14 cellular contexts compared by ENCODE assay signal in genomic region chr12:77932216-77932615, GRCh38.
A peak's percentile ranks its signal among the peaks of the same experiment; 100 is the strongest.
DNase-seq lines count a peak whose midpoint lies in the region; ATAC-seq, FAIRE-seq and TF ChIP-seq lines count a peak whose summit lies in the region.
"Had no signal": no experiment of that assay in that cellular context is flagged by ENCODE, and none has a peak within 500 bp of the region (broad histone marks: within the 10 kb centered on the region; RNA-seq: fewer than 3 reads in every experiment).

No MANE protein-coding gene starts in this region.

- H3K27me3 ChIP-seq in Loucy (ENCODE audit: insufficient read depth, low read length, poor library complexity, severe bottlenecking) (no peaks in the 10 kb centered on the region), GM12878 (replicated peaks in 1 of 2; ENCODE audit: control insufficient read depth in 2 of 2, insufficient read depth in 2 of 2, low read length in 1 of 2) (no peaks in the 10 kb centered on the region), aorta (ENCODE audit: control insufficient read depth in 1 of 2, insufficient read depth in 2 of 2, low read length in 1 of 2) (no peaks in the 10 kb centered on the region)
- H3K27me3 ChIP-seq: pancreas, stomach had no signal

- H4K20me1 ChIP-seq in Loucy (ENCODE audit: insufficient read depth, low read length, poor library complexity, severe bottlenecking) (no peaks in the 10 kb centered on the region), GM12878 (ENCODE audit: control insufficient read depth, insufficient read depth) (no peaks in the 10 kb centered on the region)

- H3K9me3 Mint-ChIP-seq in nephron progenitor cell, result no peaks in the 10 kb centered on the region
- H3K9me3 Mint-ChIP-seq: T-helper 1 cell treated with Interleukin-12 subunit alpha and Interleukin-12 subunit beta and Interleukin-4 antibody, amounts not matched to agents 30 μg/mL and 1 μg/mL, for 36 hours had no signal

- intact Hi-C loops in GM12878 (cut with micrococcal nuclease; ENCODE audit: unreplicated experiment), result no loop called here
- intact Hi-C loops in aorta (cut with DNase I), result no loop called here

- peak; percentile 23; the same call in 1 of the 2 replicates for TF ChIP-seq RAD21 in GM12878 (IDR thresholded peaks at IDR 0.05; ENCODE audit: insufficient read depth, low read depth, low read length)

- no peaks in the 10 kb centered on the region for H3K36me3 ChIP-seq in Loucy (ENCODE audit: insufficient read depth, low read length)
- no peaks in the 10 kb centered on the region for H3K36me3 ChIP-seq in GM12878 (ENCODE audit: control insufficient read depth in 2 of 2, insufficient read depth in 2 of 2, low read length in 1 of 2)
- no peaks in the 10 kb centered on the region for H3K36me3 ChIP-seq in aorta (ENCODE audit: control insufficient read depth in 1 of 2, insufficient read depth in 2 of 2, low read length in 1 of 2)
- H3K36me3 ChIP-seq: pancreas, stomach had no signal

- H3K9me3 ChIP-seq in Loucy (ENCODE audit: insufficient read depth, low read depth, low read length), result no peaks in the 10 kb centered on the region
- no peaks in the 10 kb centered on the region for H3K9me3 ChIP-seq in GM12878 (replicated peaks; ENCODE audit: control insufficient read depth, insufficient read depth, low read length)
- H3K9me3 ChIP-seq in aorta (ENCODE audit: control insufficient read depth, low read length), result no peaks in the 10 kb centered on the region
- H3K9me3 ChIP-seq: Caco-2, pancreas, stomach had no signal

- no peak overlapping the region for H3K27ac ChIP-seq in GM12878 (ENCODE audit: control insufficient read depth, insufficient read depth)
- no peak overlapping the region for H3K27ac ChIP-seq in aorta (ENCODE audit: low read depth in 1 of 2, low read length in 2 of 2)
- H3K27ac ChIP-seq: pancreas, stomach had no signal

- TF ChIP-seq POLR2A in GM12878 (IDR thresholded peaks at IDR 0.05; ENCODE audit: low read depth, low read length), result no peak

- H3K4me2 ChIP-seq in Loucy (ENCODE audit: low read depth, low read length, poor library complexity, severe bottlenecking) (no peak overlapping the region), GM12878 (ENCODE audit: control insufficient read depth, insufficient read depth) (no peak overlapping the region)

- DNase-seq in NCI-H2107 treated with DMSO at 0.1 percent for 48 hours (lab: John Stamatoyannopoulos, UW; ENCODE audit: unreplicated experiment), result peak; percentile 17
- no peak for DNase-seq in NCI-H2107 (lab: John Stamatoyannopoulos, UW)
- no peak for DNase-seq in GM12878 (ENCODE audit: low read depth, low spot score)
- no peak for DNase-seq in nephron progenitor cell
- DNase-seq in aorta, result no peak
- DNase-seq in HuH-7 (ENCODE audit: low spot score), result no peak
- DNase-seq: activated naive CD4-positive, alpha-beta T cell treated with anti-CD3 and anti-CD28 coated beads, Interleukin-2, amount 50 U/mL, for 16 hours; Caco-2; pancreas; stomach had no signal

- no peak for FAIRE-seq in GM12878 (lab: Jason Lieb, UNC)
- FAIRE-seq: islet of Langerhans, pancreas had no signal

- H3K4me1 ChIP-seq in Loucy (ENCODE audit: insufficient read depth, low read length, poor library complexity, severe bottlenecking) (no peaks in the 10 kb centered on the region), GM12878 (ENCODE audit: control insufficient read depth, insufficient read depth, low read length) (no peaks in the 10 kb centered on the region), aorta (ENCODE audit: control insufficient read depth in 1 of 2, insufficient read depth in 2 of 2, low read length in 2 of 2) (no peaks in the 10 kb centered on the region)
- H3K4me1 ChIP-seq: Caco-2, pancreas, stomach had no signal

- no peaks in the 10 kb centered on the region for H3K4me1 Mint-ChIP-seq in nephron progenitor cell

- in situ Hi-C loops in GM12878 (cut with MboI), result no loop called here

- ATAC-seq in GM12878, result peak; percentile 56; the same call in 2 of the 3 replicates
- no peak for ATAC-seq in aorta (ENCODE audit: low FRiP score)
- no peak for ATAC-seq in GM21360 (IDR thresholded peaks at IDR 0.05; ENCODE audit: unreplicated experiment)
- ATAC-seq: pancreas had no signal

- H3K9ac ChIP-seq in Loucy (ENCODE audit: low read depth, low read length, poor library complexity, severe bottlenecking) (no peak overlapping the region), GM12878 (ENCODE audit: control insufficient read depth, insufficient read depth, low read length) (no peak overlapping the region)

- H3K27me3 Mint-ChIP-seq in nephron progenitor cell (ENCODE audit: low read depth, poor library complexity), result no peaks in the 10 kb centered on the region

- no peaks in the 10 kb centered on the region for H3F3A ChIP-seq in Loucy (ENCODE audit: low read depth)

- H3K4me3 ChIP-seq in Loucy (ENCODE audit: low read length, poor library complexity, severe bottlenecking) (no peak overlapping the region), GM12878 (no peak overlapping the region), aorta (ENCODE audit: low read length in 2 of 2) (no peak overlapping the region)
- H3K4me3 ChIP-seq: pancreas, stomach had no signal

- RAD21 ChIA-PET in GM12878 (lab: Charles Lee; ENCODE audit: unreplicated experiment), result interaction anchor here (1.1 kb wide), 1 partner anchor 8 kb away, joined by 3 read pairs; no protein-coding TSS in a partner anchor

- H3K4me3 Mint-ChIP-seq in nephron progenitor cell, result no peak overlapping the region
- H3K4me3 Mint-ChIP-seq: T-helper 1 cell treated with Interleukin-12 subunit alpha and Interleukin-12 subunit beta and Interleukin-4 antibody, amounts not matched to agents 30 μg/mL and 1 μg/mL, for 36 hours had no signal

- POLR2A ChIA-PET in GM12878 (lab: Charles Lee), result no interaction called here

- 54% methylated on average over 2 of the region's 2 CpGs for WGBS in GM12878 (ENCODE audit: insufficient coverage, insufficient replicate concordance, low lambda C conversion rate, missing lambda C conversion rate)
- 89 to 94% methylated on average over 2 of the region's 2 CpGs for WGBS in aorta, 2 donors

- no peaks in the 10 kb centered on the region for H3K9me2 ChIP-seq in Loucy (replicated peaks; ENCODE audit: low read depth, low read length)

- H2AFZ ChIP-seq in Loucy (ENCODE audit: low read length) (no peak overlapping the region), GM12878 (ENCODE audit: control insufficient read depth, low read depth, low read length) (no peak overlapping the region)

- H3K36me3 Mint-ChIP-seq in nephron progenitor cell (ENCODE audit: low read depth), result no peaks in the 10 kb centered on the region

- no peaks in the 10 kb centered on the region for H3K79me2 ChIP-seq in Loucy (ENCODE audit: insufficient read depth, low read length)
- H3K79me2 ChIP-seq in GM12878 (ENCODE audit: control insufficient read depth, insufficient read depth, low read length), result no peaks in the 10 kb centered on the region

- BruUV-seq in GM12878 (replicated peaks; lab: Mats Ljungman, UMichigan), result no TSS peak

- CTCF ChIA-PET in GM12878 (lab: Yijun Ruan, JAX), result interaction anchor here (1.0 to 1.2 kb wide), 2 partner anchors 205 to 301 kb away, joined by 3 read pairs; no protein-coding TSS in a partner anchor

- H3K27ac Mint-ChIP-seq in nephron progenitor cell, result no peak overlapping the region
- H3K27ac Mint-ChIP-seq: T-helper 1 cell treated with Interleukin-12 subunit alpha and Interleukin-12 subunit beta and Interleukin-4 antibody, amounts not matched to agents 30 μg/mL and 1 μg/mL, for 36 hours had no signal

- SMC1A ChIA-PET in GM12878 (lab: Charles Lee; ENCODE audit: uncharacterized antibody, unreplicated experiment), result interaction anchor here (1.1 to 1.2 kb wide), 2 partner anchors 8 to 207 kb away, joined by 3 to 4 read pairs; no protein-coding TSS in a partner anchor

- TF ChIP-seq CTCF in Loucy (conservative IDR thresholded peaks at IDR 0.05; ENCODE audit: low read length) (peak; percentile 51), GM12878 (IDR thresholded peaks at IDR 0.05 in 2 of 3, conservative IDR thresholded peaks at IDR 0.05 in 1 of 3; ENCODE audit: control insufficient read depth in 2 of 3, extremely low read depth in 1 of 3, insufficient read depth in 1 of 3, low read depth in 3 of 3, low read length in 3 of 3) (peak; percentile 11 to 22 (median 11); a peak in 1 of 6 replicates), nephron progenitor cell (IDR thresholded peaks at IDR 0.05) (peak; percentile 15)

- no peak for TF ChIP-seq EP300 in GM12878 (IDR thresholded peaks at IDR 0.05; ENCODE audit: borderline replicate concordance in 1 of 2, control insufficient read depth in 1 of 2, low read depth in 2 of 2, low read length in 2 of 2)

TF ChIP-seq in GM12878, 131 proteins besides CTCF, POLR2A, EP300 and RAD21:
- TF ChIP-seq ZBTB4 (CRISPR knock-in tag; IDR thresholded peaks at IDR 0.05), result no peak
- no peak for TF ChIP-seq ZNF274 (IDR thresholded peaks at IDR 0.05; ENCODE audit: insufficient read depth, insufficient read length)
- TF ChIP-seq SMARCA5 (IDR thresholded peaks at IDR 0.05), result no peak
- TF ChIP-seq MYB (IDR thresholded peaks at IDR 0.05; ENCODE audit: borderline replicate concordance, low read depth, low read length), result no peak
- TF ChIP-seq SREBF1 (IDR thresholded peaks at IDR 0.05; ENCODE audit: low read length), result no peak
- no peak for TF ChIP-seq SIX5 (IDR thresholded peaks at IDR 0.05; ENCODE audit: low read depth, low read length, severe bottlenecking)
